ENCODE assay signal across 13 cellular contexts in genomic region chr22:42265321-42265720, GRCh38. TPM values are rescaled to one million over a fixed set of nuclear protein-coding genes. Genes with fewer than 3 reads are reported as not detected.
DNase-seq lines count a peak whose midpoint lies in the region; ATAC-seq lines count a peak whose summit lies in the region.
"Had no signal": no experiment of that assay in that cellular context is flagged by ENCODE, and none has a peak within 500 bp of the region (broad histone marks: within the 10 kb centered on the region; RNA-seq: fewer than 3 reads in every experiment).

No MANE protein-coding gene starts in this region.

- H2AFZ ChIP-seq in Karpas-422 (ENCODE audit: low read length): no peak overlapping the region

- peak overlapping the region; percentile 5 for H3K4me2 ChIP-seq in Karpas-422 (ENCODE audit: low read depth, low read length, poor library complexity, severe bottlenecking)

- no peak overlapping the region for H3K4me3 ChIP-seq in Karpas-422 (ENCODE audit: low read length)

- H3K27me3 Mint-ChIP-seq in stimulated activated naive CD8-positive, alpha-beta T cell treated with anti-CD3 and anti-CD28 coated beads, Interleukin-15, Interleukin-2, amounts not matched to agents 100 ng/mL and 50 ng/mL, for 24 hours: no peaks in the 10 kb centered on the region
- H3K27me3 Mint-ChIP-seq in stimulated activated naive CD8-positive, alpha-beta T cell treated with anti-CD3 and anti-CD28 coated beads, Interleukin-15, amount 100 ng/mL, for 72 hours: no peaks in the 10 kb centered on the region
- no peaks in the 10 kb centered on the region for H3K27me3 Mint-ChIP-seq in activated T-helper 17 cell treated with anti-CD3 and anti-CD28 coated beads, Interleukin-2, amount 50 U/mL, for 72 hours

- no peaks in the 10 kb centered on the region for H3K9me3 ChIP-seq in Karpas-422 (ENCODE audit: low read length)
- H3K9me3 ChIP-seq: BE2C had no signal

- peaks cover 98% of the 10 kb centered on the region for H3K79me2 ChIP-seq in Karpas-422 (ENCODE audit: low read length)

- no peak overlapping the region for H3K4me3 Mint-ChIP-seq in stimulated activated naive CD8-positive, alpha-beta T cell treated with anti-CD3 and anti-CD28 coated beads, Interleukin-15, Interleukin-2, amounts not matched to agents 100 ng/mL and 50 ng/mL, for 24 hours
- no peak overlapping the region for H3K4me3 Mint-ChIP-seq in stimulated activated naive CD8-positive, alpha-beta T cell treated with anti-CD3 and anti-CD28 coated beads, Interleukin-15, amount 100 ng/mL, for 72 hours
- H3K4me3 Mint-ChIP-seq in activated T-helper 17 cell treated with anti-CD3 and anti-CD28 coated beads, Interleukin-2, amount 50 U/mL, for 72 hours: no peak overlapping the region

- no peaks in the 10 kb centered on the region for H3K9me2 ChIP-seq in Karpas-422 (replicated peaks; ENCODE audit: insufficient read depth, low read length)

- peaks cover 6% of the 10 kb centered on the region for H3K36me3 Mint-ChIP-seq in stimulated activated naive CD8-positive, alpha-beta T cell treated with anti-CD3 and anti-CD28 coated beads, Interleukin-15, Interleukin-2, amounts not matched to agents 100 ng/mL and 50 ng/mL, for 24 hours (ENCODE audit: low read depth)
- peaks cover 43% of the 10 kb centered on the region for H3K36me3 Mint-ChIP-seq in activated T-helper 17 cell treated with anti-CD3 and anti-CD28 coated beads, Interleukin-2, amount 50 U/mL, for 72 hours (ENCODE audit: low read depth)

- H3K36me3 ChIP-seq in Karpas-422 (ENCODE audit: insufficient read depth, low read length): no peaks in the 10 kb centered on the region
- H3K36me3 ChIP-seq: BE2C had no signal

- peaks cover 59% of the 10 kb centered on the region for H4K20me1 ChIP-seq in Karpas-422 (ENCODE audit: insufficient read depth, low read depth, low read length)

- peaks cover 79% of the 10 kb centered on the region for H3K4me1 Mint-ChIP-seq in stimulated activated naive CD8-positive, alpha-beta T cell treated with anti-CD3 and anti-CD28 coated beads, Interleukin-15, Interleukin-2, amounts not matched to agents 100 ng/mL and 50 ng/mL, for 24 hours (ENCODE audit: low read depth)
- H3K4me1 Mint-ChIP-seq in stimulated activated naive CD8-positive, alpha-beta T cell treated with anti-CD3 and anti-CD28 coated beads, Interleukin-15, amount 100 ng/mL, for 72 hours: peaks cover 93% of the 10 kb centered on the region
- H3K4me1 Mint-ChIP-seq in activated T-helper 17 cell treated with anti-CD3 and anti-CD28 coated beads, Interleukin-2, amount 50 U/mL, for 72 hours: peaks cover 58% of the 10 kb centered on the region

- no peak overlapping the region for H3K27ac ChIP-seq in Karpas-422 (ENCODE audit: low read length)
- H3K27ac ChIP-seq: C4-2B had no signal

- no peak overlapping the region for H3K9ac ChIP-seq in Karpas-422 (ENCODE audit: low read length)

- H3K27me3 ChIP-seq in Karpas-422 (ENCODE audit: low read length): no peaks in the 10 kb centered on the region
- H3K27me3 ChIP-seq: BE2C had no signal

- H3K4me1 ChIP-seq in Karpas-422 (ENCODE audit: low read length): peaks cover 68% of the 10 kb centered on the region

- ATAC-seq in stimulated activated naive CD8-positive, alpha-beta T cell treated with anti-CD3 and anti-CD28 coated beads, Interleukin-15, amount 100 ng/mL, for 72 hours: no peak
- ATAC-seq in activated T-helper 17 cell treated with anti-CD3 and anti-CD28 coated beads, Interleukin-2, amount 50 U/mL, for 72 hours (replicated peaks): no peak
- ATAC-seq: HCT116 had no signal

- no peaks in the 10 kb centered on the region for H3K9me3 Mint-ChIP-seq in stimulated activated naive CD8-positive, alpha-beta T cell treated with anti-CD3 and anti-CD28 coated beads, Interleukin-15, Interleukin-2, amounts not matched to agents 100 ng/mL and 50 ng/mL, for 24 hours
- no peaks in the 10 kb centered on the region for H3K9me3 Mint-ChIP-seq in stimulated activated naive CD8-positive, alpha-beta T cell treated with anti-CD3 and anti-CD28 coated beads, Interleukin-15, amount 100 ng/mL, for 72 hours
- H3K9me3 Mint-ChIP-seq in activated T-helper 17 cell treated with anti-CD3 and anti-CD28 coated beads, Interleukin-2, amount 50 U/mL, for 72 hours: no peaks in the 10 kb centered on the region

- peak overlapping the region; percentile 7 for H3K27ac Mint-ChIP-seq in stimulated activated naive CD8-positive, alpha-beta T cell treated with anti-CD3 and anti-CD28 coated beads, Interleukin-15, Interleukin-2, amounts not matched to agents 100 ng/mL and 50 ng/mL, for 24 hours
- no peak overlapping the region for H3K27ac Mint-ChIP-seq in stimulated activated naive CD8-positive, alpha-beta T cell treated with anti-CD3 and anti-CD28 coated beads, Interleukin-15, amount 100 ng/mL, for 72 hours
- peak overlapping the region; percentile 37 for H3K27ac Mint-ChIP-seq in activated T-helper 17 cell treated with anti-CD3 and anti-CD28 coated beads, Interleukin-2, amount 50 U/mL, for 72 hours

- DNase-seq in stimulated activated naive CD8-positive, alpha-beta T cell treated with anti-CD3 and anti-CD28 coated beads, Interleukin-15, amount 100 ng/mL, for 72 hours: no peak
- DNase-seq in Karpas-422: no peak
- DNase-seq in inferior parietal cortex (ENCODE audit: extremely low spot score): no peak
- no peak for DNase-seq in SKM-1 (lab: John Stamatoyannopoulos, UW; ENCODE audit: unreplicated experiment)
- DNase-seq in central memory CD4-positive, alpha-beta T cell: no peak
- DNase-seq: BE2C, DMS53, GF-D8, IMR-90 had no signal

RNA-seq across cellular contexts. Expression of gene TCF20, which starts 5.1 kb away (rescaled TPM):
- 38.1 and 60.1 TPM in 2 replicates for total RNA-seq in Karpas-422 (2014; rRNA removed; shearing (Covaris generic); ENCODE audit: low replicate concordance)
- total RNA-seq in activated T-helper 17 cell treated with anti-CD3 and anti-CD28 coated beads, Interleukin-2, amount 50 U/mL, for 72 hours: 10 to 100 TPM; 61.2 to 72.5 TPM

Comparison
In these comparisons a context has a peak if more than half of its experiments do, and no peak if none do; other contexts are left out.
1. H3K27ac Mint-ChIP-seq: peak in stimulated activated naive CD8-positive, alpha-beta T cell treated with anti-CD3 and anti-CD28 coated beads, Interleukin-15, Interleukin-2, amounts not matched to agents 100 ng/mL and 50 ng/mL, for 24 hours (single experiment) and activated T-helper 17 cell treated with anti-CD3 and anti-CD28 coated beads, Interleukin-2, amount 50 U/mL, for 72 hours (single experiment); none in stimulated activated naive CD8-positive, alpha-beta T cell treated with anti-CD3 and anti-CD28 coated beads, Interleukin-15, amount 100 ng/mL, for 72 hours (0 of 2).